ENCODE assay signal across 18 cellular contexts in the genomic region with DNA sequence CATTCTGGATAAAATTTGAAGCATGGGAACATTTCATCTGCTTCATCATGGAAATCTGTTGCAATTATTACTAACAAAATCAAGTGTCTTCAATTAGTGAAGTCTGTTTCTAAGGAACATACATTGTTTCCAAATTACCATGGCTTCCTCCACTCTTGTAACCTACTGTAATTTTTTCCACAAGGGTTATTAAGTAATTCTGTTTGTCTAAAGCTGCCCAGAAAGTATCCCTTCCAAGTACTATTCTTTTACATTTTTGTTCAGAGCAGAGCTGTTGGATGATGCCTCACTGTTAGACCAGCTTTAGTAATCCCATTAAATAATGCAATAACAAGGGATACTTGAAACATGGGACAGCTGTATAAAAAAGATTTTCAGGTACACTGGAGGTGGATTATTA.
"Had no signal": no experiment of that assay in that cellular context is flagged by ENCODE, and none has a peak within 500 bp of the region (broad histone marks: within the 10 kb centered on the region; RNA-seq: fewer than 3 reads in every experiment).

No MANE protein-coding gene starts in this region.

- H3K4me3 Mint-ChIP-seq: activated CD8-positive, alpha-beta T cell treated with anti-CD3 and anti-CD28 coated beads for 36 hours; activated naive CD8-positive, alpha-beta T cell treated with anti-CD3 and anti-CD28 coated beads, Interleukin-2, amount 50 U/mL, for 24 hours; naive thymus-derived CD4-positive, alpha-beta T cell; T-helper 1 cell treated with Interleukin-12 subunit alpha and Interleukin-12 subunit beta and Interleukin-4 antibody, amounts not matched to agents 30 μg/mL and 1 μg/mL, for 36 hours had no signal

- H3K36me3 ChIP-seq: heart right ventricle, neutrophil, stomach, tibial artery, uterus had no signal

- DNase-seq: activated CD4-positive, alpha-beta T cell treated with anti-CD3 and anti-CD28 coated beads for 4 hours; activated CD8-positive, alpha-beta memory T cell treated with anti-CD3 and anti-CD28 coated beads, Interleukin-2, amount 50 U/mL, for 4 hours; activated CD8-positive, alpha-beta T cell treated with anti-CD3 and anti-CD28 coated beads for 36 hours; activated naive CD4-positive, alpha-beta T cell; activated naive CD8-positive, alpha-beta T cell treated with anti-CD3 and anti-CD28 coated beads, Interleukin-2, amount 50 U/mL, for 24 hours; effector CD8-positive, alpha-beta T cell; heart right ventricle; islet precursor cell; midbrain; naive thymus-derived CD4-positive, alpha-beta T cell; stimulated activated CD4-positive, alpha-beta T cell treated with anti-CD3 and anti-CD28 coated beads, Interleukin-4, amount 100 ng/mL, for 4 hours; stomach; tibial artery; uterus had no signal

- H3K9me3 ChIP-seq: heart right ventricle, neutrophil, stomach, tibial artery, uterus had no signal

- H3K9me3 Mint-ChIP-seq: activated CD8-positive, alpha-beta T cell treated with anti-CD3 and anti-CD28 coated beads for 36 hours; T-helper 1 cell treated with Interleukin-12 subunit alpha and Interleukin-12 subunit beta and Interleukin-4 antibody, amounts not matched to agents 30 μg/mL and 1 μg/mL, for 36 hours had no signal

- H3K27ac ChIP-seq: heart right ventricle, neutrophil, stomach, tibial artery, uterus had no signal

- H3K27me3 ChIP-seq: heart right ventricle, neutrophil, stomach, tibial artery, uterus had no signal

- H3K4me3 ChIP-seq: coronary artery, heart right ventricle, skin epidermis, stomach, tibial artery, uterus had no signal

- H3K4me1 Mint-ChIP-seq: activated naive CD8-positive, alpha-beta T cell treated with anti-CD3 and anti-CD28 coated beads, Interleukin-2, amount 50 U/mL, for 24 hours; naive thymus-derived CD4-positive, alpha-beta T cell had no signal

- H3K36me3 Mint-ChIP-seq: naive thymus-derived CD4-positive, alpha-beta T cell had no signal

- H3K27ac Mint-ChIP-seq: activated CD8-positive, alpha-beta T cell treated with anti-CD3 and anti-CD28 coated beads for 36 hours; activated naive CD8-positive, alpha-beta T cell treated with anti-CD3 and anti-CD28 coated beads, Interleukin-2, amount 50 U/mL, for 24 hours; naive thymus-derived CD4-positive, alpha-beta T cell; T-helper 1 cell treated with Interleukin-12 subunit alpha and Interleukin-12 subunit beta and Interleukin-4 antibody, amounts not matched to agents 30 μg/mL and 1 μg/mL, for 36 hours had no signal

- H3K4me1 ChIP-seq: uterus had no signal

- ATAC-seq: activated CD8-positive, alpha-beta T cell treated with anti-CD3 and anti-CD28 coated beads for 36 hours; activated naive CD8-positive, alpha-beta T cell treated with anti-CD3 and anti-CD28 coated beads, Interleukin-2, amount 50 U/mL, for 24 hours; naive thymus-derived CD4-positive, alpha-beta T cell had no signal
